In genomic region chr6:132364249-132364648, GRCh38 we compare ENCODE assay signal across 1 cellular context.
TF ChIP-seq lines count a peak whose summit lies in the region.

No MANE protein-coding gene starts in this region.

TF ChIP-seq in HepG2, 621 proteins besides CTCF, POLR2A, EP300 and RAD21:
- TF ChIP-seq ZBTB49 (CRISPR knock-in tag; IDR thresholded peaks at IDR 0.05; ENCODE audit: borderline replicate concordance) (no peak), DZIP1 (CRISPR knock-in tag; IDR thresholded peaks at IDR 0.05) (no peak), ZKSCAN1 (IDR thresholded peaks at IDR 0.05; ENCODE audit: low read length) (no peak), MYC (CRISPR knock-in tag; IDR thresholded peaks at IDR 0.05; ENCODE audit: borderline replicate concordance) (no peak), HHEX (CRISPR knock-in tag; IDR thresholded peaks at IDR 0.05) (no peak), KDM2A (CRISPR knock-in tag; IDR thresholded peaks at IDR 0.05; ENCODE audit: borderline replicate concordance, low read depth) (no peak), ZNF782 (CRISPR knock-in tag; IDR thresholded peaks at IDR 0.05; ENCODE audit: borderline replicate concordance) (no peak), ARHGAP35 (CRISPR knock-in tag; IDR thresholded peaks at IDR 0.05; ENCODE audit: borderline replicate concordance) (no peak), XRCC5 (optimal IDR thresholded peaks at IDR 0.05; ENCODE audit: low read length) (no peak), BATF2 (CRISPR knock-in tag; IDR thresholded peaks at IDR 0.05) (no peak), ZNF629 (CRISPR knock-in tag; conservative IDR thresholded peaks at IDR 0.05) (no peak), ZNF781 (CRISPR knock-in tag; IDR thresholded peaks at IDR 0.05; ENCODE audit: borderline replicate concordance, not compliant biosample characterization) (no peak), ZBTB43 (CRISPR knock-in tag; conservative IDR thresholded peaks at IDR 0.05) (no peak), SP4 (CRISPR knock-in tag; IDR thresholded peaks at IDR 0.05) (no peak)
